8 cellular contexts compared by ENCODE assay signal in genomic region chr2:201130524-201131186, GRCh38. TPM values are rescaled to one million over a fixed set of nuclear protein-coding genes. Genes with fewer than 3 reads are reported as not detected.
DNase-seq lines count a peak whose midpoint lies in the region; ATAC-seq, FAIRE-seq and TF ChIP-seq lines count a peak whose summit lies in the region.

No MANE protein-coding gene starts in this region.

- POLR2A ChIA-PET in endothelial cell of umbilical vein (lab: Charles Lee), result interaction anchor here (0.7 to 1.9 kb wide), 6 partner anchors 10 to 28 kb away, joined by 4 to 11 read pairs (median 6); no protein-coding TSS in a partner anchor

- BruUV-seq in endothelial cell of umbilical vein (replicated peaks; lab: Mats Ljungman, UMichigan), result no TSS peak

- no peaks in the 10 kb centered on the region for H3K27me3 Mint-ChIP-seq in T-helper 17 cell

- H3K9ac ChIP-seq in endothelial cell of umbilical vein (replicated peaks; ENCODE audit: extremely low read depth, insufficient read depth, low read length) (peak overlapping the region; percentile 80), kidney (ENCODE audit: low read length in 2 of 2) (no peak overlapping the region)

- DNase-seq in activated CD8-positive, alpha-beta memory T cell treated with anti-CD3 and anti-CD28 coated beads for 24 hours, result peak; percentile 78
- DNase-seq in activated CD8-positive, alpha-beta memory T cell treated with anti-CD3 and anti-CD28 coated beads, Interleukin-2, amount 50 U/mL, for 4 hours, result no peak
- DNase-seq in T-helper 17 cell (no peak), endothelial cell of umbilical vein (ENCODE audit: low read depth, low spot score) (peak; percentile 98), psoas muscle (no peak), OCI-M2 (lab: John Stamatoyannopoulos, UW; ENCODE audit: unreplicated experiment) (no peak), kidney (no peak)

- H3K27ac ChIP-seq in endothelial cell of umbilical vein (ENCODE audit: insufficient read depth, low read depth, low read length) (peak overlapping the region; percentile 99), psoas muscle (peak overlapping the region; percentile 100), kidney (ENCODE audit: low read depth in 2 of 2, low read length in 2 of 2) (peak overlapping the region in 1 of 2 donors; percentile 39)

- peaks cover 61% of the 10 kb centered on the region for H3K79me2 ChIP-seq in endothelial cell of umbilical vein (ENCODE audit: control insufficient read depth, insufficient read depth, low read length)

- peak overlapping the region; percentile 78 for H3K4me3 Mint-ChIP-seq in T-helper 17 cell

- no peaks in the 10 kb centered on the region for H4K20me1 ChIP-seq in endothelial cell of umbilical vein (replicated peaks; ENCODE audit: control insufficient read depth, extremely low read depth, insufficient read depth, low read length)

- WGBS in psoas muscle, 3 donors, result 32 to 46% (median 36%) methylated on average over 3 of the region's 3 CpGs

- H3K9me3 ChIP-seq in T-helper 17 cell (ENCODE audit: control insufficient read depth, low read length, poor library complexity, severe bottlenecking) (no peaks in the 10 kb centered on the region), endothelial cell of umbilical vein (replicated peaks; ENCODE audit: control insufficient read depth, insufficient read depth, low read length) (no peaks in the 10 kb centered on the region), psoas muscle (no peaks in the 10 kb centered on the region), kidney (ENCODE audit: control insufficient read depth in 1 of 2, low read length in 2 of 2) (no peaks in the 10 kb centered on the region)

- dilution Hi-C loops in endothelial cell of umbilical vein (cut with MboI; ENCODE audit: extremely low pct_ligation_motif_present, low sequenced_read_pairs), result no loop called here

- ATAC-seq in T-helper 17 cell (peak; percentile 69), psoas muscle (peak; percentile 74 to 80 (median 76)), HG02588 (IDR thresholded peaks at IDR 0.05; ENCODE audit: unreplicated experiment) (no peak)

- no peaks in the 10 kb centered on the region for H3K27me3 ChIP-seq in endothelial cell of umbilical vein (ENCODE audit: control insufficient read depth in 2 of 2, insufficient read depth in 2 of 2, low read length in 2 of 2)
- H3K27me3 ChIP-seq in psoas muscle (ENCODE audit: insufficient read depth in 3 of 3, low read length in 2 of 3), result no peaks in the 10 kb centered on the region

- FAIRE-seq in endothelial cell of umbilical vein (lab: Jason Lieb, UNC) (peak; percentile 88), kidney (lab: Jason Lieb, UNC) (no peak)

- peaks cover 12% of the 10 kb centered on the region for H3K36me3 Mint-ChIP-seq in T-helper 17 cell (ENCODE audit: low read depth)

- intact Hi-C loops in endothelial cell of umbilical vein (cut with micrococcal nuclease) (loop anchor here (1.0 kb wide), 2 partner anchors 12 to 21 kb away; no protein-coding TSS in a partner anchor), psoas muscle (cut with DNase I) (no loop called here), kidney (cut with DNase I) (no loop called here)

- H3K27ac Mint-ChIP-seq in T-helper 17 cell, result peak overlapping the region; percentile 99

- TF ChIP-seq CTCF in endothelial cell of umbilical vein (IDR thresholded peaks at IDR 0.05; ENCODE audit: extremely low read depth in 1 of 2, insufficient read depth in 1 of 2, low read depth in 1 of 2, low read length in 2 of 2), result no peak
- no peak for TF ChIP-seq CTCF in psoas muscle (IDR thresholded peaks at IDR 0.05)
- no peak for TF ChIP-seq CTCF in kidney (IDR thresholded peaks at IDR 0.05; ENCODE audit: borderline replicate concordance, extremely low read depth, insufficient read depth)

- H3K36me3 ChIP-seq in endothelial cell of umbilical vein (ENCODE audit: control insufficient read depth in 2 of 2, extremely low read depth in 1 of 2, insufficient read depth in 2 of 2, low read length in 2 of 2) (peaks cover 5 to 9% of the 10 kb centered on the region in 2 experiments), psoas muscle (ENCODE audit: insufficient read depth in 1 of 2, low read depth in 1 of 2) (peaks cover 2 to 47% of the 10 kb centered on the region in 2 donors), kidney (ENCODE audit: control insufficient read depth in 1 of 2, insufficient read depth in 2 of 2, low read length in 2 of 2) (peaks cover 6 to 8% of the 10 kb centered on the region in 2 donors)

- H3K4me1 ChIP-seq in endothelial cell of umbilical vein (ENCODE audit: control insufficient read depth, extremely low read depth, insufficient read depth, low read length), result peaks cover 81% of the 10 kb centered on the region
- peaks cover 87% of the 10 kb centered on the region for H3K4me1 ChIP-seq in psoas muscle
- peaks cover 35 to 47% of the 10 kb centered on the region in 2 donors for H3K4me1 ChIP-seq in kidney (ENCODE audit: control insufficient read depth in 1 of 2, insufficient read depth in 1 of 2, low read depth in 1 of 2, low read length in 2 of 2)

- no peaks in the 10 kb centered on the region for H3K9me1 ChIP-seq in endothelial cell of umbilical vein (replicated peaks; ENCODE audit: control insufficient read depth, extremely low read depth, insufficient read depth, low read length)

- CTCF ChIA-PET in endothelial cell of umbilical vein (lab: Charles Lee), result interaction anchor here (0.9 to 4.8 kb wide), 6 partner anchors 9 to 27 kb away, joined by 3 to 31 read pairs (median 12); no protein-coding TSS in a partner anchor

- TF ChIP-seq POLR2A in endothelial cell of umbilical vein (IDR thresholded peaks at IDR 0.05; ENCODE audit: low read depth, low read length), result peak; percentile 85

- peak overlapping the region; percentile 92 for H3K4me2 ChIP-seq in endothelial cell of umbilical vein (ENCODE audit: insufficient read depth, low read length)

- no peak overlapping the region for H2AFZ ChIP-seq in endothelial cell of umbilical vein (ENCODE audit: low read depth, low read length)

- H3K4me1 Mint-ChIP-seq in T-helper 17 cell, result peaks cover 61% of the 10 kb centered on the region

- peak overlapping the region in 2 of 3 experiments; percentile 8 to 53 for H3K4me3 ChIP-seq in endothelial cell of umbilical vein (replicated peaks in 1 of 3; ENCODE audit: insufficient read depth in 1 of 3, low read depth in 1 of 3, low read length in 3 of 3)
- peak overlapping the region; percentile 100 for H3K4me3 ChIP-seq in psoas muscle
- H3K4me3 ChIP-seq in kidney (ENCODE audit: low read length in 2 of 2), result no peak overlapping the region

RNA-seq across cellular contexts. Expression of gene CFLAR, which starts 14.7 kb away (rescaled TPM):
- total RNA-seq in T-helper 17 cell (100 to 1,000 TPM; 221 to 223 TPM), endothelial cell of umbilical vein (222 and 260 TPM in 2 replicates), psoas muscle (100 to 1,000 TPM; 180 to 358 (median 346) TPM), kidney (263 TPM)
- polyA plus RNA-seq in endothelial cell of umbilical vein (85.5 and 104 TPM in 2 replicates), psoas muscle (100 to 1,000 TPM in 2 of 3 donors, 10 to 100 TPM in 1; 84.7 to 340 (median 239) TPM), kidney (ENCODE audit: insufficient read depth, low read depth, low replicate concordance) (47.2 TPM)
- polyA plus RNA-seq in endothelial cell of umbilical vein (2011; cell fraction: cytosol; rRNA removed), result 88.8 and 91.9 TPM in 2 replicates
- polyA plus RNA-seq in endothelial cell of umbilical vein (2011; cell fraction: nucleus; rRNA removed), result 323 and 358 TPM in 2 replicates
- polyA plus RNA-seq in endothelial cell of umbilical vein (2012), result 177 and 182 TPM in 2 replicates
- polyA minus RNA-seq in endothelial cell of umbilical vein, result 353 and 362 TPM in 2 replicates
- polyA minus RNA-seq in endothelial cell of umbilical vein (2011; cell fraction: cytosol; rRNA and poly(A)+ RNA removed), result 5.4 TPM
- polyA minus RNA-seq in endothelial cell of umbilical vein (2011; cell fraction: nucleus; rRNA and poly(A)+ RNA removed), result 427 and 521 TPM in 2 replicates

RNA-seq across cellular contexts. Expression of gene CASP10, which starts 52.3 kb away (rescaled TPM):
- 10 to 100 TPM; 16.4 to 21.2 TPM for total RNA-seq in T-helper 17 cell
- 31.1 and 37.6 TPM in 2 replicates for total RNA-seq in endothelial cell of umbilical vein
- 15.7 and 16.4 TPM in 2 replicates for polyA plus RNA-seq in endothelial cell of umbilical vein
- 12.2 and 15.1 TPM in 2 replicates for polyA plus RNA-seq in endothelial cell of umbilical vein (2011; cell fraction: cytosol; rRNA removed)
- polyA plus RNA-seq in endothelial cell of umbilical vein (2011; cell fraction: nucleus; rRNA removed), result 37.5 and 37.8 TPM in 2 replicates
- polyA plus RNA-seq in endothelial cell of umbilical vein (2012), result 13.6 and 15.2 TPM in 2 replicates
- polyA minus RNA-seq in endothelial cell of umbilical vein, result 41.1 and 46.4 TPM in 2 replicates
- 2.8 TPM for polyA minus RNA-seq in endothelial cell of umbilical vein (2011; cell fraction: cytosol; rRNA and poly(A)+ RNA removed)
- polyA minus RNA-seq in endothelial cell of umbilical vein (2011; cell fraction: nucleus; rRNA and poly(A)+ RNA removed), result 26.4 and 37.2 TPM in 2 replicates
- total RNA-seq in psoas muscle, result 1 to 10 TPM; 2.3 to 3.8 (median 2.8) TPM
- 1 to 10 TPM in 2 of 3 donors, under 1 TPM in 1; 0.90 to 1.3 (median 1.2) TPM for polyA plus RNA-seq in psoas muscle
- 24.6 TPM for total RNA-seq in kidney
- 4.5 TPM for polyA plus RNA-seq in kidney (ENCODE audit: insufficient read depth, low read depth, low replicate concordance)

RNA-seq across cellular contexts. Expression of gene NDUFB3, which starts 58.9 kb away (rescaled TPM):
- total RNA-seq in T-helper 17 cell (10 to 100 TPM; 23.7 to 33.8 TPM), endothelial cell of umbilical vein (96.7 and 101 TPM in 2 replicates), psoas muscle (100 to 1,000 TPM; 188 to 271 (median 261) TPM), kidney (101 TPM)
- polyA plus RNA-seq in endothelial cell of umbilical vein (41.8 and 65.6 TPM in 2 replicates), psoas muscle (100 to 1,000 TPM; 200 to 255 (median 202) TPM), kidney (ENCODE audit: insufficient read depth, low read depth, low replicate concordance) (309 TPM)
- polyA plus RNA-seq in endothelial cell of umbilical vein (2011; cell fraction: cytosol; rRNA removed), result 73.5 and 94.3 TPM in 2 replicates
- polyA plus RNA-seq in endothelial cell of umbilical vein (2011; cell fraction: nucleus; rRNA removed), result 23.2 and 36.0 TPM in 2 replicates
- 106 and 132 TPM in 2 replicates for polyA plus RNA-seq in endothelial cell of umbilical vein (2012)
- polyA minus RNA-seq in endothelial cell of umbilical vein, result 13.7 and 26.9 TPM in 2 replicates
- polyA minus RNA-seq in endothelial cell of umbilical vein (2011; cell fraction: cytosol; rRNA and poly(A)+ RNA removed), result 12.1 TPM
- 5.7 and 5.8 TPM in 2 replicates for polyA minus RNA-seq in endothelial cell of umbilical vein (2011; cell fraction: nucleus; rRNA and poly(A)+ RNA removed)

RNA-seq across cellular contexts. Expression of gene HYCC2, which starts 59.2 kb away (rescaled TPM):
- 10 to 100 TPM; 29.4 to 36.5 TPM for total RNA-seq in T-helper 17 cell
- 20.3 and 21.2 TPM in 2 replicates for total RNA-seq in endothelial cell of umbilical vein
- 2.4 and 3.0 TPM in 2 replicates for polyA plus RNA-seq in endothelial cell of umbilical vein
- polyA plus RNA-seq in endothelial cell of umbilical vein (2011; cell fraction: cytosol; rRNA removed), result 2.2 and 2.4 TPM in 2 replicates
- 12.7 and 15.7 TPM in 2 replicates for polyA plus RNA-seq in endothelial cell of umbilical vein (2011; cell fraction: nucleus; rRNA removed)
- 5.3 and 6.0 TPM in 2 replicates for polyA plus RNA-seq in endothelial cell of umbilical vein (2012)
- 16.8 and 18.2 TPM in 2 replicates for polyA minus RNA-seq in endothelial cell of umbilical vein
- 5.9 TPM for polyA minus RNA-seq in endothelial cell of umbilical vein (2011; cell fraction: cytosol; rRNA and poly(A)+ RNA removed)
- 35.0 and 53.9 TPM in 2 replicates for polyA minus RNA-seq in endothelial cell of umbilical vein (2011; cell fraction: nucleus; rRNA and poly(A)+ RNA removed)
- total RNA-seq in psoas muscle, result 1 to 10 TPM; 7.6 to 8.6 (median 8.1) TPM
- polyA plus RNA-seq in psoas muscle, result 1 to 10 TPM; 1.7 to 5.2 (median 2.1) TPM
- total RNA-seq in kidney, result 30.1 TPM
- 4.0 TPM for polyA plus RNA-seq in kidney (ENCODE audit: insufficient read depth, low read depth, low replicate concordance)

Comparison
In these comparisons a context has a peak if more than half of its experiments do, and no peak if none do; other contexts are left out.
1. DNase-seq: peak in activated CD8-positive, alpha-beta memory T cell treated with anti-CD3 and anti-CD28 coated beads for 24 hours (single experiment) and endothelial cell of umbilical vein (single experiment); none in activated CD8-positive, alpha-beta memory T cell treated with anti-CD3 and anti-CD28 coated beads, Interleukin-2, amount 50 U/mL, for 4 hours (single experiment), T-helper 17 cell (0 of 3), psoas muscle (0 of 2), OCI-M2 (single experiment) and kidney (single experiment).
2. H3K4me3 ChIP-seq: peak in endothelial cell of umbilical vein (2 of 3) and psoas muscle (single experiment); none in kidney (0 of 2).